ENCODE assay signal across 8 cellular contexts in genomic region chr3:183285828-183286457, GRCh38. TPM values are rescaled to one million over a fixed set of nuclear protein-coding genes. Genes with fewer than 3 reads are reported as not detected.
DNase-seq lines count a peak whose midpoint lies in the region; ATAC-seq and TF ChIP-seq lines count a peak whose summit lies in the region.

No MANE protein-coding gene starts in this region.

- peak overlapping the region; percentile 55; the same call in 1 of the 2 replicates for H2AFZ ChIP-seq in OCI-LY7 (ENCODE audit: low read length)

- H3K27ac ChIP-seq in BLaER1 (no peak overlapping the region), OCI-LY7 (ENCODE audit: low read depth, low read length, poor library complexity, severe bottlenecking) (no peak overlapping the region), substantia nigra (ENCODE audit: low read depth, low read length, poor library complexity, severe bottlenecking) (no peak overlapping the region)

- no peaks in the 10 kb centered on the region for H4K20me1 ChIP-seq in BLaER1
- no peaks in the 10 kb centered on the region for H4K20me1 ChIP-seq in OCI-LY7 (ENCODE audit: insufficient read depth, low read length)

- intact Hi-C loops in OCI-LY7 (cut with micrococcal nuclease; ENCODE audit: unreplicated experiment): loop anchor here (5.0 kb wide), 1 partner anchor 281 kb away; no protein-coding TSS in a partner anchor

- TF ChIP-seq CTCF in OCI-LY7 (conservative IDR thresholded peaks at IDR 0.05; ENCODE audit: low read length): no peak

- H3K4me1 ChIP-seq in BLaER1 (peaks cover 9% of the 10 kb centered on the region; the same call in 1 of the 2 replicates), OCI-LY7 (ENCODE audit: insufficient read depth, low read length, poor library complexity, severe bottlenecking) (peaks cover 6% of the 10 kb centered on the region)

- no TSS peak for BruUV-seq in OCI-LY7 (replicated peaks; lab: Mats Ljungman, UMichigan)

- CTCF ChIA-PET in OCI-LY7 (lab: Charles Lee; ENCODE audit: unreplicated experiment): no interaction called here

- DNase-seq in OCI-LY7 (ENCODE audit: low spot score): peak; percentile 46
- DNase-seq in activated T-cell treated with anti-CD3 and anti-CD28 coated beads, Interleukin-2, amount 50 U/mL, for 48 hours: peak; percentile 93 to 94
- peak; percentile 98 for DNase-seq in fibroblast of gingiva (ENCODE audit: low read depth)
- peak; percentile 95 for DNase-seq in non-pigmented ciliary epithelial cell (ENCODE audit: low read depth)
- peak in 34 of 49 donors; percentile 8 to 89 (median 49) for DNase-seq in substantia nigra (lab: John Stamatoyannopoulos, UW)

- H3K9ac ChIP-seq in BLaER1: no peak overlapping the region

- H3K79me2 ChIP-seq in OCI-LY7 (ENCODE audit: insufficient read depth, low read depth, low read length): no peaks in the 10 kb centered on the region

- H3K36me3 ChIP-seq in BLaER1 (peaks cover 3% of the 10 kb centered on the region), OCI-LY7 (ENCODE audit: insufficient read depth, low read length) (no peaks in the 10 kb centered on the region)

- no peak overlapping the region for H3K4me3 ChIP-seq in BLaER1
- no peak overlapping the region for H3K4me3 ChIP-seq in OCI-LY7 (ENCODE audit: low read depth, low read length, poor library complexity, severe bottlenecking)

- H3K9me3 ChIP-seq in BLaER1: no peaks in the 10 kb centered on the region; the same call in 1 of the 2 replicates
- no peaks in the 10 kb centered on the region for H3K9me3 ChIP-seq in OCI-LY7 (ENCODE audit: low read length)

- POLR2A ChIA-PET in OCI-LY7 (lab: Charles Lee): interaction anchor here (0.6 to 1.5 kb wide), 5 partner anchors 11 to 73 kb away, joined by 3 to 7 read pairs (median 3); no protein-coding TSS in a partner anchor

- no peaks in the 10 kb centered on the region for H3K27me3 ChIP-seq in BLaER1

- H3K9me2 ChIP-seq in OCI-LY7 (ENCODE audit: insufficient read depth, low read length): no peaks in the 10 kb centered on the region

- H3K4me2 ChIP-seq in BLaER1 (peak overlapping the region; percentile 38), OCI-LY7 (ENCODE audit: low read length) (peak overlapping the region; percentile 36; the same call in 1 of the 2 replicates)

- peak; percentile 81 for ATAC-seq in GM19328 (IDR thresholded peaks at IDR 0.05; ENCODE audit: unreplicated experiment)
- ATAC-seq in HG03460 (IDR thresholded peaks at IDR 0.05; ENCODE audit: unreplicated experiment): peak; percentile 98

RNA-seq across cellular contexts. Expression of gene B3GNT5, which starts 32.9 kb away (rescaled TPM):
- not detected in 2 replicates for total RNA-seq in OCI-LY7 (2014; rRNA removed; shearing (Covaris generic))
- 0.11 TPM in 1 of 2 replicates, not detected in the other for total RNA-seq in OCI-LY7 (2022)

Comparison
In these comparisons a context has a peak if more than half of its experiments do, and no peak if none do; other contexts are left out.
1. DNase-seq: peak in every context shown above with its lines; median percentile 98 in fibroblast of gingiva; 95 in non-pigmented ciliary epithelial cell; 94 in activated T-cell treated with anti-CD3 and anti-CD28 coated beads, Interleukin-2, amount 50 U/mL, for 48 hours; 49 in substantia nigra; 46 in OCI-LY7.